16 cellular contexts compared by ENCODE assay signal in genomic region chr3:171225698-171226097, GRCh38.
DNase-seq lines count a peak whose midpoint lies in the region; ATAC-seq lines count a peak whose summit lies in the region.
"Had no signal": no experiment of that assay in that cellular context is flagged by ENCODE, and none has a peak within 500 bp of the region (broad histone marks: within the 10 kb centered on the region; RNA-seq: fewer than 3 reads in every experiment).

No MANE protein-coding gene starts in this region.

- no peak for DNase-seq in activated CD8-positive, alpha-beta memory T cell treated with anti-CD3 and anti-CD28 coated beads, Interleukin-2, amount 10 ng/mL, durations not matched to agents 7 days and 5 days
- no peak for DNase-seq in activated CD8-positive, alpha-beta memory T cell treated with anti-CD3 and anti-CD28 coated beads, Interleukin-2, amount 50 U/mL, for 48 hours
- DNase-seq in NCI-H446 (lab: John Stamatoyannopoulos, UW) (peak; percentile 34 to 64), caudate nucleus (lab: John Stamatoyannopoulos, UW) (no peak), pulmonary artery endothelial cell (ENCODE audit: low read depth, low spot score) (peak; percentile 13), cerebellar nuclear complex (lab: John Stamatoyannopoulos, UW) (no peak), D341Med (ENCODE audit: low spot score) (no peak)
- DNase-seq: amygdala; DMS53; effector memory CD4-positive, alpha-beta T cell; NCI-H1048; NCI-H524 treated with DMSO at 0.1 percent for 48 hours; pancreas had no signal

- H3K36me3 Mint-ChIP-seq in activated CD8-positive, alpha-beta memory T cell treated with anti-CD3 and anti-CD28 coated beads, Interleukin-2, amount 10 ng/mL, durations not matched to agents 7 days and 5 days: peaks cover 39% of the 10 kb centered on the region

- no peak overlapping the region for H3K4me3 Mint-ChIP-seq in activated CD8-positive, alpha-beta memory T cell treated with anti-CD3 and anti-CD28 coated beads, Interleukin-2, amount 10 ng/mL, durations not matched to agents 7 days and 5 days
- H3K4me3 Mint-ChIP-seq: T-helper 2 cell treated with Interferon-gamma antibody and Interleukin-4, amounts not matched to agents 5 μg/mL and 100 μg/mL, for 36 hours had no signal

- peak; percentile 7 for ATAC-seq in activated CD8-positive, alpha-beta memory T cell treated with anti-CD3 and anti-CD28 coated beads, Interleukin-2, amount 10 ng/mL, durations not matched to agents 7 days and 5 days
- no peak for ATAC-seq in GM21529 (IDR thresholded peaks at IDR 0.05; ENCODE audit: unreplicated experiment)
- ATAC-seq: pancreas had no signal

- CTCF ChIA-PET in activated CD8-positive, alpha-beta memory T cell treated with anti-CD3 and anti-CD28 coated beads, Interleukin-2, amount 10 ng/mL, durations not matched to agents 7 days and 5 days (lab: Charles Lee): no interaction called here

- peaks cover 5% of the 10 kb centered on the region for H3K9me3 Mint-ChIP-seq in activated CD8-positive, alpha-beta memory T cell treated with anti-CD3 and anti-CD28 coated beads, Interleukin-2, amount 10 ng/mL, durations not matched to agents 7 days and 5 days (ENCODE audit: low read depth)

- H3K27ac Mint-ChIP-seq in activated CD8-positive, alpha-beta memory T cell treated with anti-CD3 and anti-CD28 coated beads, Interleukin-2, amount 10 ng/mL, durations not matched to agents 7 days and 5 days: no peak overlapping the region

- H3K27ac ChIP-seq in caudate nucleus (ENCODE audit: low read depth, low read length): peak overlapping the region; percentile 32
- H3K27ac ChIP-seq: hepatocyte, pancreas had no signal

- H3K4me1 Mint-ChIP-seq in activated CD8-positive, alpha-beta memory T cell treated with anti-CD3 and anti-CD28 coated beads, Interleukin-2, amount 10 ng/mL, durations not matched to agents 7 days and 5 days: peaks cover 20% of the 10 kb centered on the region

- no peaks in the 10 kb centered on the region for H3K27me3 Mint-ChIP-seq in activated CD8-positive, alpha-beta memory T cell treated with anti-CD3 and anti-CD28 coated beads, Interleukin-2, amount 10 ng/mL, durations not matched to agents 7 days and 5 days

Comparison
In these comparisons a context has a peak if more than half of its experiments do, and no peak if none do; other contexts are left out.
1. DNase-seq: peak in NCI-H446 (2 of 2) and pulmonary artery endothelial cell (single experiment); none in activated CD8-positive, alpha-beta memory T cell treated with anti-CD3 and anti-CD28 coated beads, Interleukin-2, amount 10 ng/mL, durations not matched to agents 7 days and 5 days (single experiment), activated CD8-positive, alpha-beta memory T cell treated with anti-CD3 and anti-CD28 coated beads, Interleukin-2, amount 50 U/mL, for 48 hours (single experiment), caudate nucleus (0 of 61), cerebellar nuclear complex (0 of 2) and D341Med (single experiment).